Comparison of ENCODE assay signal across 8 cellular contexts in genomic region chr5:139671096-139671841, GRCh38. TPM values are rescaled to one million over a fixed set of nuclear protein-coding genes. Genes with fewer than 3 reads are reported as not detected.
A peak's percentile ranks its signal among the peaks of the same experiment; 100 is the strongest.
DNase-seq lines count a peak whose midpoint lies in the region; ATAC-seq, FAIRE-seq and TF ChIP-seq lines count a peak whose summit lies in the region.

No MANE protein-coding gene starts in this region.

- TF ChIP-seq POLR2A in NB4 (IDR thresholded peaks at IDR 0.05; ENCODE audit: extremely low read depth, insufficient read length) (no peak), H1 (IDR thresholded peaks at IDR 0.05; ENCODE audit: control extremely low read depth in 1 of 2, low read depth in 2 of 2, low read length in 2 of 2) (no peak)

- no peak overlapping the region for H4K91ac ChIP-seq in H1 (replicated peaks; ENCODE audit: insufficient read length, low read length)

- no peak overlapping the region for H2BK20ac ChIP-seq in H1 (ENCODE audit: low read length)

- H3K9me3 ChIP-seq in H1 (ENCODE audit: insufficient read depth in 2 of 2, low read depth in 1 of 2, low read length in 1 of 2): no peaks in the 10 kb centered on the region

- TF ChIP-seq CTCF in NB4 (IDR thresholded peaks at IDR 0.05; ENCODE audit: low read depth, low read length) (no peak), H1 (IDR thresholded peaks at IDR 0.05; ENCODE audit: control extremely low read depth in 1 of 3, insufficient read depth in 1 of 3, low read depth in 1 of 3, low read length in 3 of 3) (no peak), glutamatergic neuron (IDR thresholded peaks at IDR 0.05; ENCODE audit: partially characterized antibody, unreplicated experiment) (no peak)

- no peaks in the 10 kb centered on the region for H3K27me3 ChIP-seq in H1 (replicated peaks in 1 of 4; ENCODE audit: control insufficient read depth in 3 of 4, extremely low read depth in 1 of 4, insufficient read depth in 3 of 4, low read length in 3 of 4)

- no peak overlapping the region for H3K9ac ChIP-seq in H1 (replicated peaks in 1 of 4; ENCODE audit: extremely low read depth in 1 of 4, low read depth in 3 of 4, low read length in 3 of 4)

- H2AK5ac ChIP-seq in H1 (ENCODE audit: low read depth, low read length): no peak overlapping the region

- H3K56ac ChIP-seq in H1 (replicated peaks; ENCODE audit: insufficient read length, low read depth, low read length): no peak overlapping the region

- no peak overlapping the region for H2BK12ac ChIP-seq in H1 (ENCODE audit: low read depth, low read length)

- no peak overlapping the region for H3K4me3 Mint-ChIP-seq in glutamatergic neuron (ENCODE audit: unreplicated experiment)

- 0 out of 2 replicates have a peak overlapping the region, but pooled peaks have one; percentile 29 for H2BK15ac ChIP-seq in H1 (ENCODE audit: low read length)

- no peak overlapping the region for H2BK120ac ChIP-seq in H1 (replicated peaks; ENCODE audit: low read depth, low read length)

- 72% methylated on average over 10 of the region's 20 CpGs; no CpG with 5 or more reads in 1 of the 2 experiments for WGBS in H1 (ENCODE audit: extremely low coverage in 1 of 2, insufficient coverage in 1 of 2, insufficient read length in 1 of 2, insufficient replicate concordance in 2 of 2, low coverage in 1 of 2, low lambda C conversion rate in 2 of 2, missing lambda C conversion rate in 1 of 2), 2 experiments

- no peak overlapping the region for H3K23ac ChIP-seq in H1 (ENCODE audit: insufficient read length)

- H3K36me3 Mint-ChIP-seq in glutamatergic neuron (ENCODE audit: unreplicated experiment): no peaks in the 10 kb centered on the region

- H3K27ac Mint-ChIP-seq in glutamatergic neuron (ENCODE audit: unreplicated experiment): no peak overlapping the region

- no peaks in the 10 kb centered on the region; the same call in 1 of the 2 replicates for H3K23me2 ChIP-seq in H1 (ENCODE audit: low read depth, low read length)

- peaks cover 7% of the 10 kb centered on the region for H3K27me3 Mint-ChIP-seq in glutamatergic neuron (ENCODE audit: unreplicated experiment)

- no peak overlapping the region for H3K4me3 ChIP-seq in NB4 (ENCODE audit: low read depth, low read length)
- no peak overlapping the region for H3K4me3 ChIP-seq in H1 (ENCODE audit: extremely low read depth in 1 of 4, insufficient read depth in 2 of 4, low read depth in 3 of 4, low read length in 4 of 4)

- no peak for ATAC-seq in GM19324 (IDR thresholded peaks at IDR 0.05; ENCODE audit: low FRiP score, unreplicated experiment)
- ATAC-seq in GM21381 (IDR thresholded peaks at IDR 0.05; ENCODE audit: unreplicated experiment): no peak

- H3K79me2 ChIP-seq in H1 (ENCODE audit: control insufficient read depth in 1 of 2, insufficient read depth in 2 of 2, low read length in 2 of 2): peaks cover 13 to 88% of the 10 kb centered on the region in 2 experiments

- TF ChIP-seq EP300 in H1 (IDR thresholded peaks at IDR 0.05; ENCODE audit: borderline replicate concordance in 1 of 2, low read depth in 2 of 2, low read length in 2 of 2): no peak

- H3K4me1 Mint-ChIP-seq in glutamatergic neuron (ENCODE audit: low read depth, unreplicated experiment): peaks cover 45% of the 10 kb centered on the region

- no peak overlapping the region for H2AFZ ChIP-seq in H1 (ENCODE audit: low read length)

- no peak overlapping the region; the same call in 1 of the 2 replicates for H3K27ac ChIP-seq in H1 (ENCODE audit: low read depth, low read length)

- no peak overlapping the region; the same call in 1 of the 2 replicates for H4K8ac ChIP-seq in H1 (ENCODE audit: extremely low read depth, insufficient read depth, low read length)

- no peak overlapping the region; the same call in 1 of the 2 replicates for H3K18ac ChIP-seq in H1 (ENCODE audit: extremely low read depth, low read length)

- H3K36me3 ChIP-seq in H1 (ENCODE audit: control insufficient read depth in 2 of 4, insufficient read depth in 4 of 4, low read length in 3 of 4): no peaks in the 10 kb centered on the region

- DNase-seq in CMK (ENCODE audit: low read depth): peak; percentile 71
- peak; percentile 82 for DNase-seq in NB4 (ENCODE audit: low read depth)
- no peak for DNase-seq in H1 (ENCODE audit: low read depth in 1 of 2, low spot score in 2 of 2)
- DNase-seq in occipital lobe (lab: John Stamatoyannopoulos, UW): peak; percentile 69
- DNase-seq in activated CD4-positive, alpha-beta T cell treated with anti-CD3 and anti-CD28 coated beads, Interleukin-2, amount 50 U/mL, for 1 hour: no peak
- no peak for DNase-seq in glutamatergic neuron

- CTCF ChIA-PET in H1 (lab: Charles Lee; ENCODE audit: partially characterized antibody): interaction anchor here (0.7 to 17.2 kb wide), 22 partner anchors 11 to 249 kb away, joined by 3 to 171 read pairs (median 7); no protein-coding TSS in a partner anchor

- no peak overlapping the region for H4K5ac ChIP-seq in H1 (ENCODE audit: insufficient read length, low read depth, low read length)

- POLR2A ChIA-PET in H1 (lab: Charles Lee; ENCODE audit: partially characterized antibody): interaction anchor here (0.8 to 2.2 kb wide), 10 partner anchors 10 to 40 kb away, joined by 3 to 7 read pairs (median 4); partner anchors contain the start of gene CXXC5

- H3K4me2 ChIP-seq in H1 (ENCODE audit: insufficient read depth in 1 of 2, low read depth in 2 of 2, low read length in 2 of 2): no peak overlapping the region

- no peak for FAIRE-seq in H1 (lab: Jason Lieb, UNC)

- H3K79me1 ChIP-seq in H1 (ENCODE audit: low read depth, low read length): peaks cover 34% of the 10 kb centered on the region

- H3K9me3 Mint-ChIP-seq in glutamatergic neuron (ENCODE audit: unreplicated experiment): peaks cover 7% of the 10 kb centered on the region

- peaks cover 48 to 68% of the 10 kb centered on the region in 2 experiments for H4K20me1 ChIP-seq in H1 (replicated peaks in 1 of 2; ENCODE audit: control insufficient read depth in 1 of 2, insufficient read depth in 2 of 2, low read length in 2 of 2)

- no peak for TF ChIP-seq RAD21 in H1 (IDR thresholded peaks at IDR 0.05 in 1 of 2, conservative IDR thresholded peaks at IDR 0.05 in 1 of 2; ENCODE audit: low read depth in 2 of 2, low read length in 2 of 2)

- peaks cover 9 to 55% (median 43%) of the 10 kb centered on the region in 4 experiments for H3K4me1 ChIP-seq in H1 (replicated peaks in 1 of 4; ENCODE audit: control insufficient read depth in 3 of 4, insufficient read depth in 4 of 4, low read length in 3 of 4)

- no peak overlapping the region for H3K14ac ChIP-seq in H1 (ENCODE audit: insufficient read length)

- no peak overlapping the region for H3K4ac ChIP-seq in H1 (replicated peaks; ENCODE audit: insufficient read length, low read depth, low read length)

- no peak overlapping the region for H2BK5ac ChIP-seq in H1 (ENCODE audit: low read depth, low read length)

TF ChIP-seq in H1, 55 proteins besides CTCF, POLR2A, EP300 and RAD21:
- no peak for TF ChIP-seq BACH1 (IDR thresholded peaks at IDR 0.05; ENCODE audit: low read length)
- no peak for TF ChIP-seq SIN3A (conservative IDR thresholded peaks at IDR 0.05 in 1 of 2, IDR thresholded peaks at IDR 0.05 in 1 of 2; ENCODE audit: low read depth in 1 of 2, low read length in 2 of 2)
- no peak for TF ChIP-seq RBBP5 (IDR thresholded peaks at IDR 0.05; ENCODE audit: borderline replicate concordance, low read depth, low read length)
- no peak for TF ChIP-seq EGR1 (IDR thresholded peaks at IDR 0.05; ENCODE audit: borderline replicate concordance, low read depth, low read length)
TF ChIP-seq in H1: peak in this region for 0.

RNA-seq across cellular contexts. Expression of gene CXXC5, which starts 23.1 kb away (rescaled TPM):
- total RNA-seq in H1 (2021; fragmentation: NEBNext Ultra II Directional; extraction: Animal tissue kit (Norgen Biotek cat#: 25700)): 74.0 and 78.3 TPM in 2 replicates
- 61.4 and 83.5 TPM in 2 replicates for polyA plus RNA-seq in H1 (2011; rRNA removed)
- polyA plus RNA-seq in H1 (2011; cell fraction: cytosol; rRNA removed): 68.8 TPM
- polyA plus RNA-seq in H1 (2011; cell fraction: nucleus; rRNA removed): 52.7 TPM
- polyA plus RNA-seq in H1 (2012, experiment 1 of 2): 35.6 to 47.4 TPM (median 43.3 TPM) in 4 replicates
- 56.6 TPM for polyA plus RNA-seq in H1 (2012, experiment 2 of 2)
- polyA plus RNA-seq in H1 (2013, experiment 1 of 2): 62.3 TPM
- 67.3 TPM for polyA plus RNA-seq in H1 (2013, experiment 2 of 2)
- 25.6 and 39.8 TPM in 2 replicates for polyA minus RNA-seq in H1 (2011; rRNA and poly(A)+ RNA removed)
- 50.7 TPM for polyA minus RNA-seq in H1 (2011; cell fraction: cytosol; rRNA and poly(A)+ RNA removed)
- polyA minus RNA-seq in H1 (2011; cell fraction: nucleus; rRNA and poly(A)+ RNA removed): 39.2 TPM
- total RNA-seq in occipital lobe (37.1 TPM), glutamatergic neuron (ENCODE audit: unreplicated experiment) (130 TPM)

Comparison
In these comparisons a context has a peak if more than half of its experiments do, and no peak if none do; other contexts are left out.
1. DNase-seq: peak in CMK (single experiment), NB4 (single experiment) and occipital lobe (single experiment); none in H1 (0 of 2), activated CD4-positive, alpha-beta T cell treated with anti-CD3 and anti-CD28 coated beads, Interleukin-2, amount 50 U/mL, for 1 hour (single experiment) and glutamatergic neuron (single experiment).